8 cellular contexts compared by ENCODE assay signal in the genomic region with DNA sequence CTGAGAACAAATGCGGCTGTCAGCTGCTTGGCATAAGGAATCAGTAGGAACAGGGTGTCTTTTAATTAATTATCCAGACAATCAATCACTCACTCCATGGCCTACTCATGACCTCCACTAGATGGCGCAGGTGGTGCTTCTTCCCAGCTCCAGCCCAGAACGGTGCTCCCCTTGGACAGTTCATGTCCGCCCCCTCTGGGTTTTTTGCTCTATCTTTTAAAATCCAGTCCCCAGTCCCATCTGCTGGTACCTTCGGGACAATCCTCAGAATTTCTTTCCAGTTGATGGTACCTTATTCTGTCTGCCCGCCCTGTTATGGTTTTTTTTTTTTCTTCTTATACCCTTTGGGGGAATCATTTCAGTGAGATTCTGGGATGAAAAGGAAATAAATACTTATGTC.
DNase-seq lines count a peak whose midpoint lies in the region; ATAC-seq and TF ChIP-seq lines count a peak whose summit lies in the region.

No MANE protein-coding gene starts in this region.

- no peak overlapping the region for H3K4ac ChIP-seq in H9 (ENCODE audit: low read depth, low read length)

- peaks cover 18 to 24% of the 10 kb centered on the region in 2 experiments for H3K4me1 Mint-ChIP-seq in H9
- peaks cover 1% of the 10 kb centered on the region for H3K4me1 Mint-ChIP-seq in MCF 10A (ENCODE audit: insufficient read depth, unreplicated experiment)

- no peaks in the 10 kb centered on the region for H4K20me1 ChIP-seq in H9 (ENCODE audit: control insufficient read depth, insufficient read depth, insufficient read length)

- H3T11ph ChIP-seq in H9 (ENCODE audit: low read length): no peak overlapping the region

- H2BK120ac ChIP-seq in H9 (ENCODE audit: low read depth, low read length, poor library complexity, severe bottlenecking): no peak overlapping the region

- H3K9me3 Mint-ChIP-seq in H9 (no peaks in the 10 kb centered on the region), MCF 10A (ENCODE audit: unreplicated experiment) (no peaks in the 10 kb centered on the region)

- H3K36me3 Mint-ChIP-seq in H9 (ENCODE audit: insufficient read depth in 1 of 3, low read depth in 3 of 3) (no peaks in the 10 kb centered on the region), MCF 10A (ENCODE audit: insufficient read depth, unreplicated experiment) (no peaks in the 10 kb centered on the region)

- H3K79me2 ChIP-seq in H9 (ENCODE audit: insufficient read depth, low read length): no peaks in the 10 kb centered on the region

- no peak overlapping the region for H4K5ac ChIP-seq in H9 (ENCODE audit: insufficient read length, low read depth, low read length)

- H3K4me2 ChIP-seq in H9 (ENCODE audit: insufficient read depth, insufficient read length, low read length): no peak overlapping the region

- H3K14ac ChIP-seq in H9 (ENCODE audit: insufficient read depth, low read length): no peak overlapping the region

- H3K27me3 ChIP-seq in H9 (ENCODE audit: insufficient read depth, low read length): no peaks in the 10 kb centered on the region

- POLR2A ChIA-PET in MCF 10A (lab: Yijun Ruan, JAX): interaction anchor here (0.7 kb wide), 1 partner anchor 40 kb away, joined by 3 read pairs; no protein-coding TSS in a partner anchor

- no CpG with 5 or more reads among the region's 6 CpGs for WGBS in H9 (ENCODE audit: extremely low coverage, insufficient read length, low lambda C conversion rate)

- H2BK12ac ChIP-seq in H9 (ENCODE audit: insufficient read length, low read depth, low read length): no peak overlapping the region

- H3K9ac ChIP-seq in H9 (ENCODE audit: extremely low read depth, insufficient read length, low read length): no peak overlapping the region

- no peak overlapping the region for H2BK20ac ChIP-seq in H9 (ENCODE audit: low read depth, low read length, poor library complexity, severe bottlenecking)

- no peaks in the 10 kb centered on the region for H3K23me2 ChIP-seq in H9 (ENCODE audit: insufficient read length, low read depth, low read length, poor library complexity, severe bottlenecking)

- H3K9me3 ChIP-seq in H9 (ENCODE audit: control insufficient read depth, low read depth, low read length): no peaks in the 10 kb centered on the region

- no TSS peak for BruUV-seq in MCF 10A (replicated peaks; lab: Mats Ljungman, UMichigan)

- no peak overlapping the region for H3K18ac ChIP-seq in H9 (ENCODE audit: insufficient read length, low read depth, low read length)

- CTCF ChIA-PET in MCF 10A (lab: Yijun Ruan, JAX): interaction anchor here (0.5 to 2.4 kb wide), 37 partner anchors 10 to 495 kb away, joined by 3 to 16 read pairs (median 4); no protein-coding TSS in a partner anchor

- no peak overlapping the region for H4K8ac ChIP-seq in H9 (replicated peaks; ENCODE audit: insufficient read length, low read depth, low read length)

- DNase-seq in GM10266 (ENCODE audit: extremely low spot score): peak; percentile 55
- DNase-seq in H9: peak; percentile 79
- DNase-seq in MV-4-11 (lab: John Stamatoyannopoulos, UW): peak; percentile 22
- DNase-seq in T follicular helper cell (ENCODE audit: low read depth): peak; percentile 21
- peak; percentile 75 for DNase-seq in MCF 10A (ENCODE audit: unreplicated experiment)
- peak; percentile 26 for DNase-seq in kidney glomerular epithelial cell (lab: John Stamatoyannopoulos, UW)
- DNase-seq in stimulated activated CD8-positive, alpha-beta memory T cell treated with anti-CD3 and anti-CD28 coated beads, Interleukin-2, amount 100 ng/mL, for 48 hours (ENCODE audit: low read depth in 2 of 2): peak; percentile 19 to 28

- no peak overlapping the region for H3K27ac ChIP-seq in H9 (ENCODE audit: insufficient read length, low read depth, low read length)

- H3K4me1 ChIP-seq in H9 (ENCODE audit: insufficient read depth, low read length): no peaks in the 10 kb centered on the region

- peak; percentile 85 for TF ChIP-seq CTCF in GM10266 (IDR thresholded peaks at IDR 0.05; ENCODE audit: control insufficient read depth, insufficient read depth, low read depth, missing control alignments)
- peak; percentile 88 for TF ChIP-seq CTCF in H9 (conservative IDR thresholded peaks at IDR 0.05)
- TF ChIP-seq CTCF in MCF 10A (IDR thresholded peaks at IDR 0.05; ENCODE audit: unreplicated experiment): peak; percentile 74

- no peak overlapping the region for H3K27ac Mint-ChIP-seq in H9
- H3K27ac Mint-ChIP-seq in MCF 10A (ENCODE audit: low read depth, unreplicated experiment): no peak overlapping the region

- H2AFZ ChIP-seq in H9 (ENCODE audit: low read length): no peak overlapping the region

- H3K4me3 Mint-ChIP-seq in H9 (no peak overlapping the region), MCF 10A (ENCODE audit: unreplicated experiment) (no peak overlapping the region)

- H2BK5ac ChIP-seq in H9 (ENCODE audit: insufficient read length, low read length): no peak overlapping the region

- no peak overlapping the region for H3K56ac ChIP-seq in H9 (ENCODE audit: insufficient read length, low read depth, low read length)

- intact Hi-C loops in MCF 10A (cut with micrococcal nuclease): no loop called here

- no peak overlapping the region for H3K23ac ChIP-seq in H9 (ENCODE audit: insufficient read length, low read depth, low read length)

- H4K91ac ChIP-seq in H9 (ENCODE audit: insufficient read length, low read depth, low read length): no peak overlapping the region

- no peak for ATAC-seq in GM18870 (IDR thresholded peaks at IDR 0.05; ENCODE audit: unreplicated experiment)

- H2AK5ac ChIP-seq in H9 (ENCODE audit: insufficient read length, low read length): no peak overlapping the region

- H3K79me1 ChIP-seq in H9 (ENCODE audit: insufficient read depth, low read depth, low read length, poor library complexity, severe bottlenecking): no peaks in the 10 kb centered on the region

- H2BK15ac ChIP-seq in H9 (ENCODE audit: low read depth, low read length): no peak overlapping the region

- peaks cover 2% of the 10 kb centered on the region for H3K27me3 Mint-ChIP-seq in H9 (ENCODE audit: low read depth)
- peaks cover 11% of the 10 kb centered on the region for H3K27me3 Mint-ChIP-seq in MCF 10A (ENCODE audit: insufficient read depth, unreplicated experiment)

Comparison
In these comparisons a context has a peak if more than half of its experiments do, and no peak if none do; other contexts are left out.
1. DNase-seq: peak in every context shown above with its lines; median percentile 79 in H9; 75 in MCF 10A; 55 in GM10266; 26 in kidney glomerular epithelial cell; 24 in stimulated activated CD8-positive, alpha-beta memory T cell treated with anti-CD3 and anti-CD28 coated beads, Interleukin-2, amount 100 ng/mL, for 48 hours; 22 in MV-4-11; 21 in T follicular helper cell.